Comparison of ENCODE assay signal across 8 cellular contexts in the genomic region with DNA sequence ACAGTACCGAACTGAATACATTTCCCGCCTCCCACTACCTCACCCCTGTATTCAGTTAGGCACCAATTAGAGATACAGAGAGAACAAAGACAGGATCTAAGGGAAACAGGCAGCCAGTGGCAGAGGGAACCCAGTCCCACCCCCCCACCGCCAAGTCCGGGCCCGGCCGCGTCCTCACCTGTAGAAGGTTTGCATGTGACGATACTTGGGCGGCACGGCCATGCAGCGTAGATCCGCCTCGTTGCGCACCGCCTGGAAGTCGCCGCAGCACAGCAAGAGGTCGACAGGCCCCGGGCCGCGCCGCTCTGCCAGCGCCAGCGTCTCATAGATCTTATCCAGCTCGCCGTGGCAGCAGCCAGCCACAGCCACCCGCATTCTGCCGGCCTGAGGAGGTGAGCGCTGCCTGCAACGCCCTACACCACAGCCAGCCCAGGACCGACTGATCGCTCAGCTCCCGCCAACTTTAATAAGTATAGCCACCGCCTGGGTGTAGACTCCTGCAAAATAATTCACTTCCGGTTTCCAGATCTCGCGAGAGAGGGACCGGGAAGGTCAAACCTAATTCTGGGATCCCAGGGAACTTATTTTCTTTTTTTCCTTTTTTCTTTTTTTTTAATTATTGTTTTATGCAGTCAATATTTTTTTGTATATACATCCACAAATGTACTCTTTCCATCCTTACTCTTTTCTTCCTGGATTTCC. TPM values are rescaled to one million over a fixed set of nuclear protein-coding genes. Genes with fewer than 3 reads are reported as not detected.
DNase-seq lines count a peak whose midpoint lies in the region; TF ChIP-seq lines count a peak whose summit lies in the region.

A gene with protein sequence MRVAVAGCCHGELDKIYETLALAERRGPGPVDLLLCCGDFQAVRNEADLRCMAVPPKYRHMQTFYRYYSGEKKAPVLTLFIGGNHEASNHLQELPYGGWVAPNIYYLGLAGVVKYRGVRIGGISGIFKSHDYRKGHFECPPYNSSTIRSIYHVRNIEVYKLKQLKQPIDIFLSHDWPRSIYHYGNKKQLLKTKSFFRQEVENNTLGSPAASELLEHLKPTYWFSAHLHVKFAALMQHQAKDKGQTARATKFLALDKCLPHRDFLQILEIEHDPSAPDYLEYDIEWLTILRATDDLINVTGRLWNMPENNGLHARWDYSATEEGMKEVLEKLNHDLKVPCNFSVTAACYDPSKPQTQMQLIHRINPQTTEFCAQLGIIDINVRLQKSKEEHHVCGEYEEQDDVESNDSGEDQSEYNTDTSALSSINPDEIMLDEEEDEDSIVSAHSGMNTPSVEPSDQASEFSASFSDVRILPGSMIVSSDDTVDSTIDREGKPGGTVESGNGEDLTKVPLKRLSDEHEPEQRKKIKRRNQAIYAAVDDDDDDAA (minus strand): TSS at position 501 of the 702 bp plus-strand sequence. CDS start 126 bp downstream, at position 375.

- H2AFZ ChIP-seq in MM.1S (ENCODE audit: low read length): peak within 1 kb of the TSS; percentile 79
- H2AFZ ChIP-seq in neural cell (ENCODE audit: low read depth, low read length): peak within 1 kb of the TSS; percentile 92

- H3K36me3 ChIP-seq in MM.1S (replicated peaks; ENCODE audit: insufficient read depth, low read length) (no peaks in the 10 kb centered on the region; the same call in 1 of the 2 replicates), SJCRH30 (peaks cover 15% of the 10 kb centered on the region; the same call in 1 of the 2 replicates), neural cell (ENCODE audit: insufficient read depth, low read length) (peaks cover 7% of the 10 kb centered on the region), stomach smooth muscle (ENCODE audit: control insufficient read depth in 2 of 2, insufficient read depth in 2 of 2, low read length in 2 of 2) (peaks cover 0 to 4% of the 10 kb centered on the region in 2 donors)

- peak within 1 kb of the TSS; percentile 74 for H3K4me3 ChIP-seq in MM.1S (ENCODE audit: low read length)
- H3K4me3 ChIP-seq in SJCRH30: peak within 1 kb of the TSS; percentile 83
- peak within 1 kb of the TSS; percentile 75 to 82 for H3K4me3 ChIP-seq in foreskin fibroblast (ENCODE audit: low read depth in 1 of 2, low read length in 2 of 2)
- peak within 1 kb of the TSS; percentile 95 for H3K4me3 ChIP-seq in neural cell (ENCODE audit: low read length)
- peak within 1 kb of the TSS; percentile 74 to 93 for H3K4me3 ChIP-seq in stomach smooth muscle (ENCODE audit: low read length in 2 of 2)

- TF ChIP-seq EP300 in neural cell (conservative IDR thresholded peaks at IDR 0.05; ENCODE audit: poor library complexity, severe bottlenecking): no peak

- H3K27me3 ChIP-seq in MM.1S (replicated peaks; ENCODE audit: insufficient read depth, low read length) (no peaks in the 10 kb centered on the region), SJCRH30 (no peaks in the 10 kb centered on the region), neural cell (ENCODE audit: insufficient read depth, low read depth, low read length) (no peaks in the 10 kb centered on the region), stomach smooth muscle (ENCODE audit: control insufficient read depth in 1 of 2, insufficient read depth in 2 of 2, low read length in 2 of 2) (no peaks in the 10 kb centered on the region)

- H3K4me1 ChIP-seq in MM.1S (ENCODE audit: low read length) (no peaks in the 10 kb centered on the region), SJCRH30 (no peaks in the 10 kb centered on the region), stomach smooth muscle (ENCODE audit: control insufficient read depth, insufficient read depth, low read length) (peaks cover 11% of the 10 kb centered on the region)

- H3K4me2 ChIP-seq in MM.1S (ENCODE audit: low read depth, low read length): peak within 1 kb of the TSS; percentile 71
- peak within 1 kb of the TSS; percentile 86 for H3K4me2 ChIP-seq in neural cell (ENCODE audit: low read length)

- no peak for TF ChIP-seq CTCF in MM.1S (IDR thresholded peaks at IDR 0.05; ENCODE audit: low read length)
- TF ChIP-seq CTCF in foreskin fibroblast (IDR thresholded peaks at IDR 0.05; ENCODE audit: low read depth, low read length): no peak
- TF ChIP-seq CTCF in neural cell (IDR thresholded peaks at IDR 0.05; ENCODE audit: poor library complexity, severe bottlenecking): no peak

- peaks cover 4% of the 10 kb centered on the region for H3F3A ChIP-seq in MM.1S (ENCODE audit: insufficient read depth, low read length)
- no peaks in the 10 kb centered on the region for H3F3A ChIP-seq in neural cell (ENCODE audit: insufficient read depth, low read length, poor library complexity, severe bottlenecking)

- H3K9me3 ChIP-seq in MM.1S (replicated peaks; ENCODE audit: insufficient read depth, low read length): no peaks in the 10 kb centered on the region
- H3K9me3 ChIP-seq in SJCRH30 (replicated peaks): no peaks in the 10 kb centered on the region
- no peaks in the 10 kb centered on the region for H3K9me3 ChIP-seq in neural cell (ENCODE audit: low read length)
- no peaks in the 10 kb centered on the region for H3K9me3 ChIP-seq in stomach smooth muscle (ENCODE audit: control insufficient read depth in 2 of 2, low read length in 2 of 2)

- H3K27ac ChIP-seq in MM.1S (ENCODE audit: low read length) (peak within 1 kb of the TSS; percentile 61; the same call in 1 of the 2 replicates), SJCRH30 (peak within 1 kb of the TSS; percentile 77), neural cell (ENCODE audit: low read length) (peak within 1 kb of the TSS; percentile 67), stomach smooth muscle (ENCODE audit: low read length) (peak within 1 kb of the TSS; percentile 58)

- peak; percentile 68 for DNase-seq in GDM1 (lab: John Stamatoyannopoulos, UW)
- peak; percentile 78 for DNase-seq in HCEC 1CT
- DNase-seq in MM.1S: peak; percentile 81
- DNase-seq in SJCRH30: peak; percentile 90 to 93
- DNase-seq in activated gamma-delta T cell treated with Interleukin-2 at 50 U/mL for 16 hours: peak; percentile 67
- DNase-seq in foreskin fibroblast: peak; percentile 73 to 90

- peaks cover 16% of the 10 kb centered on the region for H3K79me2 ChIP-seq in MM.1S (ENCODE audit: low read length)
- peaks cover 39% of the 10 kb centered on the region for H3K79me2 ChIP-seq in neural cell (replicated peaks; ENCODE audit: insufficient read depth, low read length)

- H4K20me1 ChIP-seq in MM.1S (ENCODE audit: insufficient read depth, low read length) (no peaks in the 10 kb centered on the region), neural cell (ENCODE audit: insufficient read depth) (no peaks in the 10 kb centered on the region)

- H3K9ac ChIP-seq in MM.1S (ENCODE audit: low read length): peak within 1 kb of the TSS; percentile 75
- H3K9ac ChIP-seq in neural cell (ENCODE audit: low read length): peak within 1 kb of the TSS; percentile 85
- H3K9ac ChIP-seq in stomach smooth muscle (ENCODE audit: low read length in 2 of 2): peak within 1 kb of the TSS; percentile 61 to 91

- no peak for TF ChIP-seq RAD21 in neural cell (conservative IDR thresholded peaks at IDR 0.05)

- H3K9me2 ChIP-seq in MM.1S (replicated peaks; ENCODE audit: insufficient read depth, low read length): no peaks in the 10 kb centered on the region
- H3K9me2 ChIP-seq in neural cell (ENCODE audit: insufficient read depth, low read length): no peaks in the 10 kb centered on the region

TF ChIP-seq in neural cell, 6 proteins besides CTCF, POLR2A, EP300 and RAD21:
- no peak for TF ChIP-seq EZH2 (IDR thresholded peaks at IDR 0.05; ENCODE audit: borderline replicate concordance, insufficient read depth, low read length, poor library complexity, severe bottlenecking)
- peak; percentile 52 for TF ChIP-seq TAF1 (IDR thresholded peaks at IDR 0.05; ENCODE audit: low read depth)
- no peak for TF ChIP-seq SMC3 (conservative IDR thresholded peaks at IDR 0.05; ENCODE audit: poor library complexity)
- TF ChIP-seq MXI1 (conservative IDR thresholded peaks at IDR 0.05; ENCODE audit: poor library complexity, severe bottlenecking): peak; percentile 78
- peak; percentile 54 for TF ChIP-seq POLR2AphosphoS5 (IDR thresholded peaks at IDR 0.05)
- TF ChIP-seq, protein P1, sequence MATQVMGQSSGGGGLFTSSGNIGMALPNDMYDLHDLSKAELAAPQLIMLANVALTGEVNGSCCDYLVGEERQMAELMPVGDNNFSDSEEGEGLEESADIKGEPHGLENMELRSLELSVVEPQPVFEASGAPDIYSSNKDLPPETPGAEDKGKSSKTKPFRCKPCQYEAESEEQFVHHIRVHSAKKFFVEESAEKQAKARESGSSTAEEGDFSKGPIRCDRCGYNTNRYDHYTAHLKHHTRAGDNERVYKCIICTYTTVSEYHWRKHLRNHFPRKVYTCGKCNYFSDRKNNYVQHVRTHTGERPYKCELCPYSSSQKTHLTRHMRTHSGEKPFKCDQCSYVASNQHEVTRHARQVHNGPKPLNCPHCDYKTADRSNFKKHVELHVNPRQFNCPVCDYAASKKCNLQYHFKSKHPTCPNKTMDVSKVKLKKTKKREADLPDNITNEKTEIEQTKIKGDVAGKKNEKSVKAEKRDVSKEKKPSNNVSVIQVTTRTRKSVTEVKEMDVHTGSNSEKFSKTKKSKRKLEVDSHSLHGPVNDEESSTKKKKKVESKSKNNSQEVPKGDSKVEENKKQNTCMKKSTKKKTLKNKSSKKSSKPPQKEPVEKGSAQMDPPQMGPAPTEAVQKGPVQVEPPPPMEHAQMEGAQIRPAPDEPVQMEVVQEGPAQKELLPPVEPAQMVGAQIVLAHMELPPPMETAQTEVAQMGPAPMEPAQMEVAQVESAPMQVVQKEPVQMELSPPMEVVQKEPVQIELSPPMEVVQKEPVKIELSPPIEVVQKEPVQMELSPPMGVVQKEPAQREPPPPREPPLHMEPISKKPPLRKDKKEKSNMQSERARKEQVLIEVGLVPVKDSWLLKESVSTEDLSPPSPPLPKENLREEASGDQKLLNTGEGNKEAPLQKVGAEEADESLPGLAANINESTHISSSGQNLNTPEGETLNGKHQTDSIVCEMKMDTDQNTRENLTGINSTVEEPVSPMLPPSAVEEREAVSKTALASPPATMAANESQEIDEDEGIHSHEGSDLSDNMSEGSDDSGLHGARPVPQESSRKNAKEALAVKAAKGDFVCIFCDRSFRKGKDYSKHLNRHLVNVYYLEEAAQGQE (IDR thresholded peaks at IDR 0.05; ENCODE audit: borderline replicate concordance): peak; percentile 84

RNA-seq across cellular contexts. Expression of the gene that starts here (rescaled TPM):
- 25.2 and 28.1 TPM in 2 replicates for total RNA-seq in SJCRH30 (2014; rRNA removed; shearing (Covaris generic))
- 32.4 and 35.4 TPM in 2 replicates for polyA plus RNA-seq in neural cell
- 41.1 and 52.0 TPM in 2 replicates for polyA minus RNA-seq in neural cell

Comparison
In these comparisons a context has a peak if more than half of its experiments do, and no peak if none do; other contexts are left out.
1. Peak in every context shown above with its lines: DNase-seq, H3K4me3 ChIP-seq and H3K27ac ChIP-seq.